In genomic region chr10:104328916-104329710, GRCh38 we compare ENCODE assay signal across 8 cellular contexts. TPM values are rescaled to one million over a fixed set of nuclear protein-coding genes. Genes with fewer than 3 reads are reported as not detected.
DNase-seq lines count a peak whose midpoint lies in the region; ATAC-seq and TF ChIP-seq lines count a peak whose summit lies in the region.

No MANE protein-coding gene starts in this region.

- peak; percentile 51 to 95 (median 63) for DNase-seq in CD8-positive, alpha-beta T cell
- DNase-seq in H9 = peak; percentile 60
- DNase-seq in NCI-H146 (lab: John Stamatoyannopoulos, UW) = peak; percentile 75
- DNase-seq in activated CD8-positive, alpha-beta T cell treated with anti-CD3 and anti-CD28 coated beads for 36 hours = peak; percentile 94
- DNase-seq in effector CD4-positive, alpha-beta T cell = peak; percentile 73
- DNase-seq in stimulated activated CD8-positive, alpha-beta memory T cell treated with anti-CD3 and anti-CD28 coated beads, Interleukin-4, amount 100 ng/mL, for 48 hours = peak; percentile 83
- DNase-seq in COLO668 (lab: John Stamatoyannopoulos, UW; ENCODE audit: unreplicated experiment) = no peak

- H2AFZ ChIP-seq in H9 (ENCODE audit: low read length) = no peak overlapping the region

- no peak overlapping the region for H3K23ac ChIP-seq in H9 (ENCODE audit: insufficient read length, low read depth, low read length)

- peaks cover 98% of the 10 kb centered on the region for H3K4me1 Mint-ChIP-seq in CD8-positive, alpha-beta T cell (ENCODE audit: low read depth)
- H3K4me1 Mint-ChIP-seq in H9 = peaks cover 87 to 91% of the 10 kb centered on the region in 2 experiments
- peaks cover 96% of the 10 kb centered on the region for H3K4me1 Mint-ChIP-seq in activated CD8-positive, alpha-beta T cell treated with anti-CD3 and anti-CD28 coated beads for 36 hours (ENCODE audit: low read depth)

- no peak overlapping the region for H4K91ac ChIP-seq in H9 (ENCODE audit: insufficient read length, low read depth, low read length)

- POLR2A ChIA-PET in CD8-positive, alpha-beta T cell (lab: Charles Lee) = interaction anchor here (1.2 to 3.2 kb wide), 6 partner anchors 9 to 38 kb away, joined by 3 to 25 read pairs (median 4); partner anchors contain the start of genes CFAP58 and ITPRIP
- POLR2A ChIA-PET in activated CD8-positive, alpha-beta T cell treated with anti-CD3 and anti-CD28 coated beads for 36 hours (lab: Charles Lee) = interaction anchor here (0.9 to 3.1 kb wide), 6 partner anchors 10 to 260 kb away, joined by 3 to 29 read pairs (median 4); partner anchors contain the start of gene ITPRIP

- no peaks in the 10 kb centered on the region for H3K79me1 ChIP-seq in H9 (ENCODE audit: insufficient read depth, low read depth, low read length, poor library complexity, severe bottlenecking)

- peak overlapping the region; percentile 91 for H3K14ac ChIP-seq in H9 (ENCODE audit: insufficient read depth, low read length)

- peak overlapping the region; percentile 67 for H3K27ac ChIP-seq in CD8-positive, alpha-beta T cell (ENCODE audit: low read depth, low read length)
- peak overlapping the region; percentile 27 for H3K27ac ChIP-seq in H9 (ENCODE audit: insufficient read length, low read depth, low read length)
- peak overlapping the region; percentile 59 to 62 for H3K27ac ChIP-seq in mucosa of rectum (ENCODE audit: low read depth in 2 of 2, low read length in 2 of 2)

- H2BK12ac ChIP-seq in H9 (ENCODE audit: insufficient read length, low read depth, low read length) = no peak overlapping the region

- no peak overlapping the region; the same call in 1 of the 2 replicates for H3K4ac ChIP-seq in H9 (ENCODE audit: low read depth, low read length)

- peaks cover 30% of the 10 kb centered on the region for H3K36me3 Mint-ChIP-seq in CD8-positive, alpha-beta T cell
- peaks cover 13 to 26% (median 21%) of the 10 kb centered on the region in 3 experiments for H3K36me3 Mint-ChIP-seq in H9 (ENCODE audit: insufficient read depth in 1 of 3, low read depth in 3 of 3)
- H3K36me3 Mint-ChIP-seq in activated CD8-positive, alpha-beta T cell treated with anti-CD3 and anti-CD28 coated beads for 36 hours (ENCODE audit: low read depth) = peaks cover 32% of the 10 kb centered on the region

- no peak for TF ChIP-seq CTCF in CD8-positive, alpha-beta T cell (IDR thresholded peaks at IDR 0.05)
- no peak for TF ChIP-seq CTCF in H9 (conservative IDR thresholded peaks at IDR 0.05)
- TF ChIP-seq CTCF in activated CD8-positive, alpha-beta T cell treated with anti-CD3 and anti-CD28 coated beads for 36 hours (IDR thresholded peaks at IDR 0.05) = no peak

- H3K23me2 ChIP-seq in H9 (ENCODE audit: insufficient read length, low read depth, low read length, poor library complexity, severe bottlenecking) = peaks cover 4% of the 10 kb centered on the region

- H3K9ac ChIP-seq in H9 (ENCODE audit: extremely low read depth, insufficient read length, low read length) = peak overlapping the region; percentile 1
- H3K9ac ChIP-seq in mucosa of rectum (ENCODE audit: low read depth in 1 of 2, low read length in 2 of 2) = peak overlapping the region; percentile 24 to 48

- no CpG with 5 or more reads among the region's 15 CpGs for WGBS in H9 (ENCODE audit: extremely low coverage, insufficient read length, low lambda C conversion rate)

- no peaks in the 10 kb centered on the region for H3K36me3 ChIP-seq in CD8-positive, alpha-beta T cell (ENCODE audit: insufficient read depth, low read length)
- H3K36me3 ChIP-seq in mucosa of rectum (ENCODE audit: control insufficient read depth in 2 of 2, insufficient read depth in 2 of 2, low read length in 2 of 2) = no peaks in the 10 kb centered on the region

- peak overlapping the region; percentile 4 for H2AK5ac ChIP-seq in H9 (ENCODE audit: insufficient read length, low read length)

- no peak overlapping the region for H3K56ac ChIP-seq in H9 (ENCODE audit: insufficient read length, low read depth, low read length)

- peak overlapping the region; percentile 97 for H3K27ac Mint-ChIP-seq in CD8-positive, alpha-beta T cell
- peak overlapping the region; percentile 98 for H3K27ac Mint-ChIP-seq in H9
- peak overlapping the region; percentile 98 for H3K27ac Mint-ChIP-seq in activated CD8-positive, alpha-beta T cell treated with anti-CD3 and anti-CD28 coated beads for 36 hours

- no peak overlapping the region for H2BK5ac ChIP-seq in H9 (ENCODE audit: insufficient read length, low read length)

- H4K5ac ChIP-seq in H9 (ENCODE audit: insufficient read length, low read depth, low read length) = peak overlapping the region; percentile 9

- H3K9me3 Mint-ChIP-seq in CD8-positive, alpha-beta T cell = no peaks in the 10 kb centered on the region
- no peaks in the 10 kb centered on the region for H3K9me3 Mint-ChIP-seq in H9
- H3K9me3 Mint-ChIP-seq in activated CD8-positive, alpha-beta T cell treated with anti-CD3 and anti-CD28 coated beads for 36 hours = no peaks in the 10 kb centered on the region

- H2BK20ac ChIP-seq in H9 (ENCODE audit: low read depth, low read length, poor library complexity, severe bottlenecking) = no peak overlapping the region

- peak overlapping the region; percentile 39 for H3K4me3 ChIP-seq in CD8-positive, alpha-beta T cell (ENCODE audit: low read depth, low read length)
- H3K4me3 ChIP-seq in mucosa of rectum (ENCODE audit: low read length in 2 of 2) = peak overlapping the region in 1 of 2 donors; percentile 49

- H4K8ac ChIP-seq in H9 (replicated peaks; ENCODE audit: insufficient read length, low read depth, low read length) = no peak overlapping the region

- H4K20me1 ChIP-seq in H9 (ENCODE audit: control insufficient read depth, insufficient read depth, insufficient read length) = peaks cover 3% of the 10 kb centered on the region

- CTCF ChIA-PET in CD8-positive, alpha-beta T cell (lab: Charles Lee) = interaction anchor here (0.6 to 3.0 kb wide), 12 partner anchors 9 to 62 kb away, joined by 3 to 16 read pairs (median 4); partner anchors contain the start of genes CFAP58 and ITPRIP
- CTCF ChIA-PET in activated CD8-positive, alpha-beta T cell treated with anti-CD3 and anti-CD28 coated beads for 36 hours (lab: Charles Lee) = interaction anchor here (1.1 to 3.1 kb wide), 7 partner anchors 7 to 54 kb away, joined by 3 to 23 read pairs (median 11); partner anchors contain the start of gene ITPRIP

- intact Hi-C loops in CD8-positive, alpha-beta T cell (cut with DNase I, micrococcal nuclease) = loop anchor here (1.0 to 2.0 kb wide), 5 partner anchors 9 to 60 kb away; partner anchors contain the start of genes ITPRIP (in 2 of the 2) and GSTO2 (in 1 of the 2)
- intact Hi-C loops in activated CD8-positive, alpha-beta T cell treated with anti-CD3 and anti-CD28 coated beads for 36 hours (cut with micrococcal nuclease) = no loop called here

- H3K79me2 ChIP-seq in H9 (ENCODE audit: insufficient read depth, low read length) = peaks cover 26% of the 10 kb centered on the region; the same call in 1 of the 2 replicates

- peak; percentile 71 for ATAC-seq in CD8-positive, alpha-beta T cell
- peak; percentile 86 for ATAC-seq in activated CD8-positive, alpha-beta T cell treated with anti-CD3 and anti-CD28 coated beads for 36 hours

- peak overlapping the region; percentile 78 for H3K4me3 Mint-ChIP-seq in CD8-positive, alpha-beta T cell
- H3K4me3 Mint-ChIP-seq in H9 = peak overlapping the region; percentile 52 to 73
- H3K4me3 Mint-ChIP-seq in activated CD8-positive, alpha-beta T cell treated with anti-CD3 and anti-CD28 coated beads for 36 hours = peak overlapping the region; percentile 73

- no peaks in the 10 kb centered on the region for H3K27me3 ChIP-seq in CD8-positive, alpha-beta T cell (ENCODE audit: insufficient read depth, low read length)
- no peaks in the 10 kb centered on the region for H3K27me3 ChIP-seq in H9 (ENCODE audit: insufficient read depth, low read length)
- no peaks in the 10 kb centered on the region for H3K27me3 ChIP-seq in mucosa of rectum (ENCODE audit: control insufficient read depth in 2 of 2, insufficient read depth in 2 of 2, low read length in 2 of 2)

- H3T11ph ChIP-seq in H9 (ENCODE audit: low read length) = no peak overlapping the region

- H3K4me2 ChIP-seq in H9 (ENCODE audit: insufficient read depth, insufficient read length, low read length) = peak overlapping the region; percentile 40

- H2BK15ac ChIP-seq in H9 (ENCODE audit: low read depth, low read length) = no peak overlapping the region

- no peak overlapping the region for H2BK120ac ChIP-seq in H9 (ENCODE audit: low read depth, low read length, poor library complexity, severe bottlenecking)

- H3K9me3 ChIP-seq in CD8-positive, alpha-beta T cell (ENCODE audit: low read length) = no peaks in the 10 kb centered on the region
- no peaks in the 10 kb centered on the region for H3K9me3 ChIP-seq in H9 (ENCODE audit: control insufficient read depth, low read depth, low read length)
- H3K9me3 ChIP-seq in mucosa of rectum (ENCODE audit: control insufficient read depth in 2 of 2, low read length in 2 of 2) = no peaks in the 10 kb centered on the region

- H3K18ac ChIP-seq in H9 (ENCODE audit: insufficient read length, low read depth, low read length) = peak overlapping the region; percentile 87

- no peaks in the 10 kb centered on the region for H3K27me3 Mint-ChIP-seq in CD8-positive, alpha-beta T cell (ENCODE audit: low read depth)
- no peaks in the 10 kb centered on the region for H3K27me3 Mint-ChIP-seq in H9 (ENCODE audit: low read depth)
- no peaks in the 10 kb centered on the region for H3K27me3 Mint-ChIP-seq in activated CD8-positive, alpha-beta T cell treated with anti-CD3 and anti-CD28 coated beads for 36 hours

- H3K4me1 ChIP-seq in CD8-positive, alpha-beta T cell (ENCODE audit: insufficient read depth, low read length) = peaks cover 95% of the 10 kb centered on the region
- H3K4me1 ChIP-seq in H9 (ENCODE audit: insufficient read depth, low read length) (peaks cover 39% of the 10 kb centered on the region; the same call in 1 of the 2 replicates), mucosa of rectum (ENCODE audit: control insufficient read depth in 2 of 2, insufficient read depth in 2 of 2, low read length in 2 of 2) (peaks cover 51 to 57% of the 10 kb centered on the region in 2 donors)

RNA-seq across cellular contexts. Expression of gene ITPRIP, which starts 9.2 kb away (rescaled TPM):
- 100 to 1,000 TPM; 212 to 214 TPM for total RNA-seq in CD8-positive, alpha-beta T cell
- 22.2 and 22.5 TPM in 2 replicates for total RNA-seq in H9 (2021)
- 10 to 100 TPM; 18.3 to 18.9 TPM for total RNA-seq in activated CD8-positive, alpha-beta T cell treated with anti-CD3 and anti-CD28 coated beads for 36 hours

RNA-seq across cellular contexts. Expression of gene CFAP58, which starts 24.5 kb away (rescaled TPM):
- total RNA-seq in CD8-positive, alpha-beta T cell = not detected
- 0.63 and 0.88 TPM in 2 replicates for total RNA-seq in H9 (2021)
- total RNA-seq in activated CD8-positive, alpha-beta T cell treated with anti-CD3 and anti-CD28 coated beads for 36 hours = under 1 TPM; 0.27 to 0.38 TPM
